In genomic region chr1:183227963-183228649, GRCh38 we compare ENCODE assay signal across 9 cellular contexts. TPM values are rescaled to one million over a fixed set of nuclear protein-coding genes. Genes with fewer than 3 reads are reported as not detected.
DNase-seq lines count a peak whose midpoint lies in the region; ATAC-seq, FAIRE-seq and TF ChIP-seq lines count a peak whose summit lies in the region.
"Had no signal": no experiment of that assay in that cellular context is flagged by ENCODE, and none has a peak within 500 bp of the region (broad histone marks: within the 10 kb centered on the region; RNA-seq: fewer than 3 reads in every experiment).

No MANE protein-coding gene starts in this region.

- DNase-seq in NCI-H82 (lab: John Stamatoyannopoulos, UW) (peak; percentile 69), NCI-H82 treated with DMSO at 0.1 percent for 48 hours (lab: John Stamatoyannopoulos, UW; ENCODE audit: unreplicated experiment) (no peak), HEK293T (ENCODE audit: extremely low spot score) (peak; percentile 85), astrocyte of the spinal cord (ENCODE audit: low read depth, low spot score) (peak; percentile 44), kidney (no peak)

- CTCF ChIA-PET in HEK293T (lab: Yijun Ruan, JAX): interaction anchor here (0.6 to 3.4 kb wide), 24 partner anchors 9 to 383 kb away, joined by 3 to 24 read pairs (median 4); no protein-coding TSS in a partner anchor

- no peaks in the 10 kb centered on the region for H3K9me3 Mint-ChIP-seq in stimulated activated memory B cell treated with anti-CD40 and anti-IgM and Interleukin-4, amounts not matched to agents 10 μg/mL and 1 μg/mL and 100 μg/mL, for 72 hours

- no peaks in the 10 kb centered on the region for H4K20me1 ChIP-seq in OCI-LY3 (ENCODE audit: insufficient read depth, low read length)

- intact Hi-C loops in kidney (cut with DNase I): no loop called here

- peaks cover 9% of the 10 kb centered on the region for H3K27me3 Mint-ChIP-seq in stimulated activated memory B cell treated with anti-CD40 and anti-IgM and Interleukin-4, amounts not matched to agents 10 μg/mL and 1 μg/mL and 100 μg/mL, for 72 hours
- H3K27me3 Mint-ChIP-seq: activated naive CD8-positive, alpha-beta T cell had no signal

- no peak overlapping the region for H3K27ac Mint-ChIP-seq in stimulated activated memory B cell treated with anti-CD40 and anti-IgM and Interleukin-4, amounts not matched to agents 10 μg/mL and 1 μg/mL and 100 μg/mL, for 72 hours
- H3K27ac Mint-ChIP-seq: activated naive CD8-positive, alpha-beta T cell had no signal

- H3K4me1 ChIP-seq in OCI-LY3 (ENCODE audit: low read length) (no peaks in the 10 kb centered on the region), kidney (ENCODE audit: control insufficient read depth in 1 of 2, insufficient read depth in 1 of 2, low read depth in 1 of 2, low read length in 2 of 2) (no peaks in the 10 kb centered on the region)

- POLR2A ChIA-PET in HEK293T (lab: Yijun Ruan, JAX): no interaction called here

- H3K9ac ChIP-seq in OCI-LY3 (ENCODE audit: low read length) (no peak overlapping the region), kidney (ENCODE audit: low read length in 2 of 2) (no peak overlapping the region)

- H3K4me2 ChIP-seq in OCI-LY3 (ENCODE audit: low read length): no peak overlapping the region

- TF ChIP-seq CTCF in OCI-LY3 (IDR thresholded peaks at IDR 0.05; ENCODE audit: low read depth, low read length) (peak; percentile 82), astrocyte of the spinal cord (IDR thresholded peaks at IDR 0.05; ENCODE audit: low read depth, low read length) (peak; percentile 91), kidney (IDR thresholded peaks at IDR 0.05; ENCODE audit: borderline replicate concordance, extremely low read depth, insufficient read depth) (peak; percentile 68)

- peak; percentile 60 for ATAC-seq in stimulated activated memory B cell treated with anti-CD40 and anti-IgM and Interleukin-4, amounts not matched to agents 10 μg/mL and 1 μg/mL and 100 μg/mL, for 72 hours
- no peak for ATAC-seq in HG02870 (IDR thresholded peaks at IDR 0.05; ENCODE audit: unreplicated experiment)

- no peak for FAIRE-seq in kidney (lab: Jason Lieb, UNC)

- H3K4me3 ChIP-seq in OCI-LY3 (ENCODE audit: low read length) (no peak overlapping the region), astrocyte of the spinal cord (ENCODE audit: low read depth, low read length) (no peak overlapping the region), kidney (ENCODE audit: low read length in 2 of 2) (no peak overlapping the region)

- H2AFZ ChIP-seq in OCI-LY3 (ENCODE audit: low read depth, low read length): no peak overlapping the region

- H3K36me3 Mint-ChIP-seq in stimulated activated memory B cell treated with anti-CD40 and anti-IgM and Interleukin-4, amounts not matched to agents 10 μg/mL and 1 μg/mL and 100 μg/mL, for 72 hours: no peaks in the 10 kb centered on the region
- H3K36me3 Mint-ChIP-seq: activated naive CD8-positive, alpha-beta T cell had no signal

- H3K79me2 ChIP-seq in OCI-LY3 (ENCODE audit: low read length): no peaks in the 10 kb centered on the region

- no peaks in the 10 kb centered on the region for H3K36me3 ChIP-seq in OCI-LY3 (replicated peaks; ENCODE audit: low read depth, low read length)
- no peaks in the 10 kb centered on the region for H3K36me3 ChIP-seq in kidney (ENCODE audit: control insufficient read depth in 1 of 2, insufficient read depth in 2 of 2, low read length in 2 of 2)

- in situ Hi-C loops in astrocyte of the spinal cord (cut with HindIII; ENCODE audit: low sequenced_read_pairs): no loop called here

- H3K4me1 Mint-ChIP-seq in stimulated activated memory B cell treated with anti-CD40 and anti-IgM and Interleukin-4, amounts not matched to agents 10 μg/mL and 1 μg/mL and 100 μg/mL, for 72 hours: peaks cover 11% of the 10 kb centered on the region

- no peak overlapping the region for H3K4me3 Mint-ChIP-seq in stimulated activated memory B cell treated with anti-CD40 and anti-IgM and Interleukin-4, amounts not matched to agents 10 μg/mL and 1 μg/mL and 100 μg/mL, for 72 hours
- H3K4me3 Mint-ChIP-seq: activated naive CD8-positive, alpha-beta T cell had no signal

- H3K9me3 ChIP-seq in OCI-LY3 (ENCODE audit: insufficient read depth, low read length) (no peaks in the 10 kb centered on the region), kidney (ENCODE audit: control insufficient read depth in 1 of 2, low read length in 2 of 2) (no peaks in the 10 kb centered on the region)

- no peak overlapping the region for H3K27ac ChIP-seq in OCI-LY3 (ENCODE audit: low read length)
- H3K27ac ChIP-seq in kidney (ENCODE audit: low read depth in 2 of 2, low read length in 2 of 2): no peak overlapping the region

- H3K27me3 ChIP-seq in OCI-LY3 (ENCODE audit: low read depth, low read length): peaks cover 39% of the 10 kb centered on the region

TF ChIP-seq in HEK293T, 16 proteins besides CTCF, POLR2A, EP300 and RAD21:
- no peak for TF ChIP-seq ELF4 (IDR thresholded peaks at IDR 0.05)
- TF ChIP-seq SUZ12 (IDR thresholded peaks at IDR 0.05): no peak
- no peak for TF ChIP-seq LEF1 (IDR thresholded peaks at IDR 0.05; ENCODE audit: borderline replicate concordance)
- TF ChIP-seq TARDBP (IDR thresholded peaks at IDR 0.05): no peak
- no peak for TF ChIP-seq NFRKB (IDR thresholded peaks at IDR 0.05)
- TF ChIP-seq CTBP1 (IDR thresholded peaks at IDR 0.05; ENCODE audit: borderline replicate concordance): no peak
- no peak for TF ChIP-seq ARNT (IDR thresholded peaks at IDR 0.05)
- no peak for TF ChIP-seq FOXA1 (IDR thresholded peaks at IDR 0.05)
- TF ChIP-seq SP1 (IDR thresholded peaks at IDR 0.05): no peak
- no peak for TF ChIP-seq BHLHE40 (IDR thresholded peaks at IDR 0.05; ENCODE audit: borderline replicate concordance)

RNA-seq across cellular contexts. Expression of gene LAMC2, which starts 42.0 kb away (rescaled TPM):
- 89.0 TPM for total RNA-seq in kidney
- polyA plus RNA-seq in kidney (ENCODE audit: insufficient read depth, low read depth, low replicate concordance): 4.0 TPM

Comparison
In these comparisons a context has a peak if more than half of its experiments do, and no peak if none do; other contexts are left out.
1. DNase-seq: peak in NCI-H82 (single experiment), HEK293T (single experiment) and astrocyte of the spinal cord (single experiment); none in NCI-H82 treated with DMSO at 0.1 percent for 48 hours (single experiment) and kidney (single experiment).
2. Peak in every context shown above with its lines, with median percentiles within 50 percentile points of each other: CTCF ChIP-seq.